ENCODE assay signal across 1 cellular context in genomic region chr1:50978144-50978851, GRCh38.
TF ChIP-seq lines count a peak whose summit lies in the region.

No MANE protein-coding gene starts in this region.

TF ChIP-seq in K562, 482 proteins besides CTCF, POLR2A, EP300 and RAD21 (continued from another document and continues in another):
- TF ChIP-seq HINFP (tag; conservative IDR thresholded peaks at IDR 0.05; ENCODE audit: low read depth) (no peak), EHMT2 (IDR thresholded peaks at IDR 0.05) (no peak), FOXO4 (CRISPR knock-in tag; IDR thresholded peaks at IDR 0.05) (no peak), SMC3 (conservative IDR thresholded peaks at IDR 0.05; ENCODE audit: insufficient read depth, low read depth, low read length) (no peak), CBX2 (IDR thresholded peaks at IDR 0.05; ENCODE audit: insufficient read depth, low read length, poor library complexity, severe bottlenecking) (no peak), RBM17 (IDR thresholded peaks at IDR 0.05; ENCODE audit: borderline replicate concordance, low read depth, low read length) (no peak), CREB3L1 (IDR thresholded peaks at IDR 0.05; ENCODE audit: borderline replicate concordance, low read depth) (no peak), ZBTB5 (IDR thresholded peaks at IDR 0.05) (no peak), BMI1 (IDR thresholded peaks at IDR 0.05; ENCODE audit: low read length) (no peak), FOXJ2 (tag; IDR thresholded peaks at IDR 0.05) (0 out of 2 replicates have a peak, but pooled peaks have one; percentile 50), MLLT1 (IDR thresholded peaks at IDR 0.05) (peak; percentile 58 to 84), CTCFL (IDR thresholded peaks at IDR 0.05; ENCODE audit: borderline replicate concordance, insufficient read depth, low read depth, low read length, poor library complexity, severe bottlenecking) (no peak), YBX1 (IDR thresholded peaks at IDR 0.05) (no peak), MTA3 (IDR thresholded peaks at IDR 0.05; ENCODE audit: borderline replicate concordance) (no peak; the same call in 1 of the 2 replicates), NFIC (IDR thresholded peaks at IDR 0.05) (no peak; the same call in 1 of the 2 replicates), HMBOX1 (IDR thresholded peaks at IDR 0.05) (no peak; the same call in 1 of the 2 replicates), ZNF57 (CRISPR knock-in tag; IDR thresholded peaks at IDR 0.05) (0 out of 2 replicates have a peak, but pooled peaks have one; percentile 2), E2F5 (CRISPR knock-in tag; IDR thresholded peaks at IDR 0.05) (no peak), GTF3C2 (IDR thresholded peaks at IDR 0.05; ENCODE audit: borderline replicate concordance, extremely low read depth, insufficient read length) (no peak), ZNF696 (CRISPR knock-in tag; conservative IDR thresholded peaks at IDR 0.05) (no peak), PKNOX1 (IDR thresholded peaks at IDR 0.05) (peak; percentile 48; the same call in 1 of the 2 replicates), FOXM1 (IDR thresholded peaks at IDR 0.05; ENCODE audit: low read depth) (no peak; the same call in 1 of the 2 replicates), FOXM1 (CRISPR knock-in tag; IDR thresholded peaks at IDR 0.05; ENCODE audit: low read depth) (0 out of 2 replicates have a peak, but pooled peaks have one; percentile 26), ETV1 (tag; conservative IDR thresholded peaks at IDR 0.05; ENCODE audit: low read depth) (peak; percentile 45; the same call in 1 of the 2 replicates), GMEB1 (CRISPR knock-in tag; IDR thresholded peaks at IDR 0.05) (no peak), HNRNPK (IDR thresholded peaks at IDR 0.05; ENCODE audit: low read depth, low read length, poor library complexity, severe bottlenecking) (no peak), TFAP4 (CRISPR knock-in tag; IDR thresholded peaks at IDR 0.05; ENCODE audit: borderline replicate concordance) (peak; percentile 89), ARID2 (IDR thresholded peaks at IDR 0.05) (no peak), CLOCK (CRISPR knock-in tag; IDR thresholded peaks at IDR 0.05; ENCODE audit: borderline replicate concordance) (no peak), ZNF133 (CRISPR knock-in tag; IDR thresholded peaks at IDR 0.05) (no peak), POLR2AphosphoS2 (IDR thresholded peaks at IDR 0.05; ENCODE audit: low read length) (no peak), ETV6 (IDR thresholded peaks at IDR 0.05; ENCODE audit: borderline replicate concordance in 1 of 2, low read depth in 2 of 2, low read length in 1 of 2) (no peak), ETV6 (CRISPR knock-in tag; IDR thresholded peaks at IDR 0.05; ENCODE audit: borderline replicate concordance) (no peak), PPARD (CRISPR knock-in tag; IDR thresholded peaks at IDR 0.05) (no peak)
